ENCODE assay signal across 9 cellular contexts in genomic region chr20:57352305-57352704, GRCh38. TPM values are rescaled to one million over a fixed set of nuclear protein-coding genes. Genes with fewer than 3 reads are reported as not detected.
DNase-seq lines count a peak whose midpoint lies in the region; ATAC-seq and TF ChIP-seq lines count a peak whose summit lies in the region.
"Had no signal": no experiment of that assay in that cellular context is flagged by ENCODE, and none has a peak within 500 bp of the region (broad histone marks: within the 10 kb centered on the region; RNA-seq: fewer than 3 reads in every experiment).

No MANE protein-coding gene starts in this region.

- H3K27me3 Mint-ChIP-seq in activated CD4-positive, alpha-beta T cell treated with anti-CD3 and anti-CD28 coated beads, Interleukin-2, amount 10 ng/mL, durations not matched to agents 24 days and 14 days: peaks cover 5% of the 10 kb centered on the region
- peaks cover 6% of the 10 kb centered on the region for H3K27me3 Mint-ChIP-seq in WTC11 (ENCODE audit: low read depth)

- H3K36me3 Mint-ChIP-seq in activated CD4-positive, alpha-beta T cell treated with anti-CD3 and anti-CD28 coated beads, Interleukin-2, amount 10 ng/mL, durations not matched to agents 24 days and 14 days (ENCODE audit: low read depth): peaks cover 37% of the 10 kb centered on the region
- peaks cover 38% of the 10 kb centered on the region for H3K36me3 Mint-ChIP-seq in WTC11

- H3K27ac Mint-ChIP-seq in activated CD4-positive, alpha-beta T cell treated with anti-CD3 and anti-CD28 coated beads, Interleukin-2, amount 10 ng/mL, durations not matched to agents 24 days and 14 days: no peak overlapping the region
- H3K27ac Mint-ChIP-seq in WTC11: no peak overlapping the region

- H3K4me3 Mint-ChIP-seq in activated CD4-positive, alpha-beta T cell treated with anti-CD3 and anti-CD28 coated beads, Interleukin-2, amount 10 ng/mL, durations not matched to agents 24 days and 14 days: peak overlapping the region; percentile 95
- H3K4me3 Mint-ChIP-seq in WTC11: peak overlapping the region; percentile 87

- intact Hi-C loops in activated CD4-positive, alpha-beta T cell treated with anti-CD3 and anti-CD28 coated beads, Interleukin-2, amount 10 ng/mL, durations not matched to agents 24 days and 14 days (cut with micrococcal nuclease): loop anchor here (10.0 kb wide), 1 partner anchor 958 kb away; the partner anchor contains the start of genes AURKA and CSTF1

- WGBS in smooth muscle cell (ENCODE audit: low lambda C conversion rate): 70% methylated on average over 6 of the region's 6 CpGs

- no peaks in the 10 kb centered on the region for H3K9me3 Mint-ChIP-seq in activated CD4-positive, alpha-beta T cell treated with anti-CD3 and anti-CD28 coated beads, Interleukin-2, amount 10 ng/mL, durations not matched to agents 24 days and 14 days
- peaks cover 5% of the 10 kb centered on the region; the same call in 1 of the 2 replicates for H3K9me3 Mint-ChIP-seq in WTC11

- no peaks in the 10 kb centered on the region for H3K9me3 ChIP-seq in smooth muscle cell (replicated peaks; ENCODE audit: low read depth)

- POLR2A ChIA-PET in WTC11 (lab: Charles Lee): no interaction called here

- H3K79me2 ChIP-seq in smooth muscle cell (ENCODE audit: low read depth): peaks cover 35% of the 10 kb centered on the region

- no peak overlapping the region for H2AFZ ChIP-seq in smooth muscle cell (ENCODE audit: low read depth)

- H3K4me1 Mint-ChIP-seq in activated CD4-positive, alpha-beta T cell treated with anti-CD3 and anti-CD28 coated beads, Interleukin-2, amount 10 ng/mL, durations not matched to agents 24 days and 14 days: peaks cover 30% of the 10 kb centered on the region
- peaks cover 11% of the 10 kb centered on the region for H3K4me1 Mint-ChIP-seq in WTC11

- H3K4me2 ChIP-seq in smooth muscle cell: peak overlapping the region; percentile 89

- H3K4me1 ChIP-seq in smooth muscle cell (ENCODE audit: low read depth): peaks cover 6% of the 10 kb centered on the region

- TF ChIP-seq CTCF in WTC11 (IDR thresholded peaks at IDR 0.05) (no peak), fibroblast of pulmonary artery (IDR thresholded peaks at IDR 0.05; ENCODE audit: low read length, missing control alignments) (no peak), smooth muscle cell (IDR thresholded peaks at IDR 0.05; ENCODE audit: borderline replicate concordance, insufficient read depth, poor library complexity, severe bottlenecking) (no peak)

- peaks cover 5% of the 10 kb centered on the region for H3F3A ChIP-seq in smooth muscle cell (ENCODE audit: low read depth)

- H3K27ac ChIP-seq in smooth muscle cell (ENCODE audit: low read depth): no peak overlapping the region

- H3K9ac ChIP-seq in smooth muscle cell (ENCODE audit: low read depth): no peak overlapping the region

- peaks cover 13% of the 10 kb centered on the region for H3K36me3 ChIP-seq in smooth muscle cell (ENCODE audit: low read depth)

- ATAC-seq in WTC11 (no peak), GM19328 (IDR thresholded peaks at IDR 0.05; ENCODE audit: unreplicated experiment) (no peak)

- DNase-seq in activated CD4-positive, alpha-beta T cell treated with anti-CD3 and anti-CD28 coated beads, Interleukin-2, amount 10 ng/mL, durations not matched to agents 24 days and 14 days: no peak
- no peak for DNase-seq in activated CD4-positive, alpha-beta T cell treated with anti-CD3 and anti-CD28 coated beads for 48 hours
- DNase-seq in WTC11 (ENCODE audit: low spot score) (no peak), fibroblast of pulmonary artery (ENCODE audit: low read depth) (no peak), smooth muscle cell (lab: John Stamatoyannopoulos, UW; ENCODE audit: unreplicated experiment) (no peak), NCI-H187 treated with DMSO at 0.1 percent for 48 hours (lab: John Stamatoyannopoulos, UW) (no peak)
- no peak for DNase-seq in stimulated activated CD4-positive, alpha-beta T cell treated with anti-CD3 and anti-CD28 coated beads, Interleukin-2, amount 100 ng/mL, for 24 hours

- CTCF ChIA-PET in WTC11 (lab: Charles Lee): interaction anchor here (7.0 kb wide), 1 partner anchor 22 kb away, joined by 20 read pairs; the partner anchor contains the start of gene SPO11

- H3K4me3 ChIP-seq in fibroblast of pulmonary artery (replicated peaks; ENCODE audit: low read depth, low read length) (peak overlapping the region; percentile 73), smooth muscle cell (peak overlapping the region; percentile 86)

- peaks cover 26% of the 10 kb centered on the region for H4K20me1 ChIP-seq in smooth muscle cell (ENCODE audit: low read depth)

- no peaks in the 10 kb centered on the region for H3K27me3 ChIP-seq in smooth muscle cell (ENCODE audit: low read depth)

TF ChIP-seq in WTC11, 78 proteins besides CTCF, POLR2A, EP300 and RAD21 (continues in another document):
- TF ChIP-seq USF2 (CRISPR knock-in tag; IDR thresholded peaks at IDR 0.05) (no peak), HMGA2 (CRISPR knock-in tag; IDR thresholded peaks at IDR 0.05) (no peak), FOXK1 (CRISPR knock-in tag; IDR thresholded peaks at IDR 0.05) (no peak), ZMAT4 (CRISPR knock-in tag; IDR thresholded peaks at IDR 0.05) (no peak), FOXP1 (CRISPR knock-in tag; IDR thresholded peaks at IDR 0.05; ENCODE audit: borderline replicate concordance) (no peak), ZNF396 (CRISPR knock-in tag; IDR thresholded peaks at IDR 0.05; ENCODE audit: borderline replicate concordance) (no peak), GTF2I (CRISPR knock-in tag; conservative IDR thresholded peaks at IDR 0.05) (no peak), NR2C2 (CRISPR knock-in tag; IDR thresholded peaks at IDR 0.05) (no peak), ESRRA (CRISPR knock-in tag; IDR thresholded peaks at IDR 0.05; ENCODE audit: borderline replicate concordance) (no peak), ZNF232 (CRISPR knock-in tag; IDR thresholded peaks at IDR 0.05) (no peak)
- TF ChIP-seq, protein P1, sequence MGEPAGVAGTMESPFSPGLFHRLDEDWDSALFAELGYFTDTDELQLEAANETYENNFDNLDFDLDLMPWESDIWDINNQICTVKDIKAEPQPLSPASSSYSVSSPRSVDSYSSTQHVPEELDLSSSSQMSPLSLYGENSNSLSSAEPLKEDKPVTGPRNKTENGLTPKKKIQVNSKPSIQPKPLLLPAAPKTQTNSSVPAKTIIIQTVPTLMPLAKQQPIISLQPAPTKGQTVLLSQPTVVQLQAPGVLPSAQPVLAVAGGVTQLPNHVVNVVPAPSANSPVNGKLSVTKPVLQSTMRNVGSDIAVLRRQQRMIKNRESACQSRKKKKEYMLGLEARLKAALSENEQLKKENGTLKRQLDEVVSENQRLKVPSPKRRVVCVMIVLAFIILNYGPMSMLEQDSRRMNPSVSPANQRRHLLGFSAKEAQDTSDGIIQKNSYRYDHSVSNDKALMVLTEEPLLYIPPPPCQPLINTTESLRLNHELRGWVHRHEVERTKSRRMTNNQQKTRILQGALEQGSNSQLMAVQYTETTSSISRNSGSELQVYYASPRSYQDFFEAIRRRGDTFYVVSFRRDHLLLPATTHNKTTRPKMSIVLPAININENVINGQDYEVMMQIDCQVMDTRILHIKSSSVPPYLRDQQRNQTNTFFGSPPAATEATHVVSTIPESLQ (CRISPR knock-in tag; IDR thresholded peaks at IDR 0.05): no peak
- TF ChIP-seq, protein P2, sequence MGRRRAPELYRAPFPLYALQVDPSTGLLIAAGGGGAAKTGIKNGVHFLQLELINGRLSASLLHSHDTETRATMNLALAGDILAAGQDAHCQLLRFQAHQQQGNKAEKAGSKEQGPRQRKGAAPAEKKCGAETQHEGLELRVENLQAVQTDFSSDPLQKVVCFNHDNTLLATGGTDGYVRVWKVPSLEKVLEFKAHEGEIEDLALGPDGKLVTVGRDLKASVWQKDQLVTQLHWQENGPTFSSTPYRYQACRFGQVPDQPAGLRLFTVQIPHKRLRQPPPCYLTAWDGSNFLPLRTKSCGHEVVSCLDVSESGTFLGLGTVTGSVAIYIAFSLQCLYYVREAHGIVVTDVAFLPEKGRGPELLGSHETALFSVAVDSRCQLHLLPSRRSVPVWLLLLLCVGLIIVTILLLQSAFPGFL (CRISPR knock-in tag; IDR thresholded peaks at IDR 0.05; ENCODE audit: borderline replicate concordance): no peak
- TF ChIP-seq, protein P3, sequence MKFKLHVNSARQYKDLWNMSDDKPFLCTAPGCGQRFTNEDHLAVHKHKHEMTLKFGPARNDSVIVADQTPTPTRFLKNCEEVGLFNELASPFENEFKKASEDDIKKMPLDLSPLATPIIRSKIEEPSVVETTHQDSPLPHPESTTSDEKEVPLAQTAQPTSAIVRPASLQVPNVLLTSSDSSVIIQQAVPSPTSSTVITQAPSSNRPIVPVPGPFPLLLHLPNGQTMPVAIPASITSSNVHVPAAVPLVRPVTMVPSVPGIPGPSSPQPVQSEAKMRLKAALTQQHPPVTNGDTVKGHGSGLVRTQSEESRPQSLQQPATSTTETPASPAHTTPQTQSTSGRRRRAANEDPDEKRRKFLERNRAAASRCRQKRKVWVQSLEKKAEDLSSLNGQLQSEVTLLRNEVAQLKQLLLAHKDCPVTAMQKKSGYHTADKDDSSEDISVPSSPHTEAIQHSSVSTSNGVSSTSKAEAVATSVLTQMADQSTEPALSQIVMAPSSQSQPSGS (CRISPR knock-in tag; IDR thresholded peaks at IDR 0.05; ENCODE audit: borderline replicate concordance, low read depth): no peak

RNA-seq across cellular contexts. Expression of gene RAE1, which starts 1.2 kb away (rescaled TPM):
- 58.2 and 63.4 TPM in 2 replicates for total RNA-seq in activated CD4-positive, alpha-beta T cell treated with anti-CD3 and anti-CD28 coated beads, Interleukin-2, amount 10 ng/mL, durations not matched to agents 24 days and 14 days
- 31.3 to 33.4 TPM (median 31.4 TPM) in 3 replicates for total RNA-seq in WTC11 (2021)
- 34.9 and 35.6 TPM in 2 replicates for total RNA-seq in smooth muscle cell
- polyA plus RNA-seq in smooth muscle cell: 53.5 and 61.7 TPM in 2 replicates

RNA-seq across cellular contexts. Expression of gene SPO11, which starts 22.7 kb away (rescaled TPM):
- total RNA-seq in activated CD4-positive, alpha-beta T cell treated with anti-CD3 and anti-CD28 coated beads, Interleukin-2, amount 10 ng/mL, durations not matched to agents 24 days and 14 days: not detected in 2 replicates
- not detected in 3 replicates for total RNA-seq in WTC11 (2021)
- not detected in 2 replicates for total RNA-seq in smooth muscle cell
- polyA plus RNA-seq in smooth muscle cell: not detected in 2 replicates
- total RNA-seq: lung had no signal
- polyA plus RNA-seq: lung had no signal

RNA-seq across cellular contexts. Expression of gene RBM38, which starts 38.9 kb away (rescaled TPM):
- total RNA-seq in activated CD4-positive, alpha-beta T cell treated with anti-CD3 and anti-CD28 coated beads, Interleukin-2, amount 10 ng/mL, durations not matched to agents 24 days and 14 days: 100 and 103 TPM in 2 replicates
- total RNA-seq in WTC11 (2021) (60.5 to 69.0 TPM (median 61.1 TPM) in 3 replicates), smooth muscle cell (12.7 and 15.2 TPM in 2 replicates)
- 12.0 and 15.7 TPM in 2 replicates for polyA plus RNA-seq in smooth muscle cell
